1 cellular context compared by ENCODE assay signal in the genomic region with DNA sequence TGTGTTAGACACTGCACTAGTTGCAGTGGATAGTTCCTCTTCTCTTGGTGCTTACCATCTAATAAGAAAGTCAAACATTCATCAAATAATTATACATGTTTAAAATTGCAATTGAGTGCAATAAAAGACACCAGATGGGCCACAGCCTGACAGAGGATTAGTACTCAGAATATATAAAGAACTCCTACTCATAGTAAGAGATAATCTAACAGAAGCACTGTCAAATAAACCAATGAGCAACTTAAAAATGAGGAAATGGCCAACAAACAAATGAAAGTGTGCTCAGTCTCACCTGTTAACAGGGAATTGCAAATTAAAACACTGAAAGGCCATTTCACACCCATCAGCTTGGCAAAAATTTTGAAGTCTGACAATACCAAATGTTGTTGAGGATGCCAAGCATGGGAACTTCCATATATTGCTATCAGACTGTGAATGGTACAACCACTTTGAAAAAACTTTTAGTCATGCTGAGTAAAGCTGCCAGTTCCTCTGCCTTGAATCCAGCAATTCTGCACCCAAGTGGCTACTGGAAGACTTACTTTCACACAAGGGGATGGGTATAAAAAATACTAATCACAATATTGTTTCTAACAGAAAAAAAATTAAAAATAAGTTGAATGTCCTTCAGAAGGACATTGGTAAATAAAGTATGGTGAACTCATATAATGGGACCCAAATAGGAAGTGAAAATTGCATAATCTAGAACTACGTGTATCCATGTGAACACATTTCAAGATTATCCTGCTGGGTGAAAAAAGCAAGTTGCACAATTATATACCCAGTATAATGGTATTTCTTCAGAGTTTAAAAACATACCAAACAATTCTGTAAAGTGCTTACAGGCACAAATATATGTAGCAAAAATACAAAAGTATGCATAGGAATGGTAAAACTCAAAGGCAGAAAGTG.
TF ChIP-seq lines count a peak whose summit lies in the region.

No MANE protein-coding gene starts in this region.

TF ChIP-seq in IMR-90, 13 proteins besides CTCF, POLR2A, EP300 and RAD21:
- TF ChIP-seq SMC3 (IDR thresholded peaks at IDR 0.05; ENCODE audit: low read depth, low read length) (no peak), CEBPB (IDR thresholded peaks at IDR 0.05; ENCODE audit: low read depth, low read length) (peak; percentile 38; the same call in 1 of the 2 replicates)
- TF ChIP-seq, protein P1, sequence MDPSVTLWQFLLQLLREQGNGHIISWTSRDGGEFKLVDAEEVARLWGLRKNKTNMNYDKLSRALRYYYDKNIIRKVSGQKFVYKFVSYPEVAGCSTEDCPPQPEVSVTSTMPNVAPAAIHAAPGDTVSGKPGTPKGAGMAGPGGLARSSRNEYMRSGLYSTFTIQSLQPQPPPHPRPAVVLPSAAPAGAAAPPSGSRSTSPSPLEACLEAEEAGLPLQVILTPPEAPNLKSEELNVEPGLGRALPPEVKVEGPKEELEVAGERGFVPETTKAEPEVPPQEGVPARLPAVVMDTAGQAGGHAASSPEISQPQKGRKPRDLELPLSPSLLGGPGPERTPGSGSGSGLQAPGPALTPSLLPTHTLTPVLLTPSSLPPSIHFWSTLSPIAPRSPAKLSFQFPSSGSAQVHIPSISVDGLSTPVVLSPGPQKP (IDR thresholded peaks at IDR 0.05; ENCODE audit: borderline replicate concordance, low read depth, low read length) = no peak
